ENCODE assay signal across 22 cellular contexts in the genomic region with DNA sequence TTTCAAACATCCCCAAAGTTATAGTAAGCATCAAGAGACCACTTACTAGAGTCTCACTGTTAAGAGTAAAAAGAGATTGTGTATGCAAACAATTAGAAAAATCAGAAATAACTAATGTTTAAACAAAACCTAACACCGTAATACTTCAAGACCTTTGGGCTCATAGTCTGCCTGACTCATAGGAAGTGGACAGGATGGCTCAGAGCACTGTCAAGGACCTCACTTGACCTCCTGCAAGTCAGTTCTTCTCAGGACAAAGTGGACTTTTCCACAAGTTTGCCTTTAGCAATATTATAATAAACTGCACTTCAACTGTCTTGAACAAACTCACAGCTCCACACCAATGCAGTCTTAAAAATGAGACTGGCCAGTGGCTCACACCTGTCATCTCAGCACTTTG. TPM values are rescaled to one million over a fixed set of nuclear protein-coding genes. Genes with fewer than 3 reads are reported as not detected.
"Had no signal": no experiment of that assay in that cellular context is flagged by ENCODE, and none has a peak within 500 bp of the region (broad histone marks: within the 10 kb centered on the region; RNA-seq: fewer than 3 reads in every experiment).

No MANE protein-coding gene starts in this region.

- H3K4me1 ChIP-seq: adrenal gland, ascending aorta, gastrocnemius medialis, upper lobe of right lung had no signal

- H3K9me3 ChIP-seq: adrenal gland, ascending aorta, gastrocnemius medialis, neutrophil, upper lobe of right lung had no signal

- H3K4me3 ChIP-seq: adrenal gland, ascending aorta, cardiac muscle cell, gastrocnemius medialis, upper lobe of right lung had no signal

- H3K79me2 ChIP-seq: parathyroid adenoma had no signal

- H2AFZ ChIP-seq: parathyroid adenoma had no signal

- H3K36me3 ChIP-seq: adrenal gland, ascending aorta, cardiac muscle cell, gastrocnemius medialis, neutrophil, upper lobe of right lung, WERI-Rb-1 had no signal

- H3K9ac ChIP-seq: parathyroid adenoma had no signal

- DNase-seq: activated CD4-positive, alpha-beta T cell treated with anti-CD3 and anti-CD28 coated beads, Interleukin-2, amount 50 U/mL, for 1 hour; activated CD4-positive, CD25-positive, alpha-beta regulatory T cell treated with anti-CD3 and anti-CD28 coated beads, Interleukin-2, amount 50 U/mL, for 72 hours; activated naive CD4-positive, alpha-beta T cell; activated T-cell treated with anti-CD3 and anti-CD28 coated beads, Interleukin-2, amount 50 U/mL, for 1 hour; adrenal gland; cortex of kidney; gastrocnemius medialis; head of caudate nucleus; left ventricle myocardium superior; mammary epithelial cell; midbrain; natural killer cell; right cardiac atrium; stimulated activated CD4-positive, alpha-beta T cell treated with anti-CD3 and anti-CD28 coated beads, Interleukin-4, amount 100 ng/mL, for 4 hours; stimulated activated naive CD8-positive, alpha-beta T cell treated with anti-CD3 and anti-CD28 coated beads, Interleukin-15, Interleukin-2, amounts not matched to agents 100 U/mL and 50 U/mL, for 24 hours; upper lobe of right lung; WERI-Rb-1 had no signal

- H3K27ac ChIP-seq: adrenal gland, ascending aorta, cardiac muscle cell, gastrocnemius medialis, neutrophil, parathyroid adenoma, upper lobe of right lung, WERI-Rb-1 had no signal

- H3K27me3 ChIP-seq: adrenal gland, ascending aorta, cardiac muscle cell, gastrocnemius medialis, neutrophil, upper lobe of right lung had no signal

RNA-seq across cellular contexts. Expression of gene IL12A, which starts 34.8 kb away (rescaled TPM):
- total RNA-seq: ascending aorta, gastrocnemius medialis, subcutaneous adipose tissue had no signal
- polyA plus RNA-seq: cardiac muscle cell had no signal
